Comparison of ENCODE assay signal across 10 cellular contexts in genomic region chr1:93703649-93704048, GRCh38. TPM values are rescaled to one million over a fixed set of nuclear protein-coding genes. Genes with fewer than 3 reads are reported as not detected.
A peak's percentile ranks its signal among the peaks of the same experiment; 100 is the strongest.
DNase-seq lines count a peak whose midpoint lies in the region; ATAC-seq lines count a peak whose summit lies in the region.
"Had no signal": no experiment of that assay in that cellular context is flagged by ENCODE, and none has a peak within 500 bp of the region (broad histone marks: within the 10 kb centered on the region; RNA-seq: fewer than 3 reads in every experiment).

No MANE protein-coding gene starts in this region.

- peak; percentile 3 for ATAC-seq in GM21528 (IDR thresholded peaks at IDR 0.05; ENCODE audit: low FRiP score, unreplicated experiment)
- ATAC-seq: left colon had no signal

- DNase-seq in CD1c-positive myeloid dendritic cell (ENCODE audit: extremely low spot score) (peak; percentile 47), MG63 (peak; percentile 56), glomerular visceral epithelial cell (ENCODE audit: extremely low spot score) (peak; percentile 32), Kasumi-1 (lab: John Stamatoyannopoulos, UW) (no peak), RPMI8226 (no peak), OCI-M1 (lab: John Stamatoyannopoulos, UW) (no peak), globus pallidus (ENCODE audit: low spot score) (no peak)
- DNase-seq: activated CD4-positive, alpha-beta T cell treated with anti-CD3 and anti-CD28 coated beads for 4 hours; left colon had no signal

- H3K27me3 ChIP-seq in MG63: no peaks in the 10 kb centered on the region

- H3K36me3 ChIP-seq in MG63: no peaks in the 10 kb centered on the region; the same call in 1 of the 2 replicates

- no peaks in the 10 kb centered on the region for H3K9me3 ChIP-seq in MG63

- H3K4me3 ChIP-seq in MG63: no peak overlapping the region

RNA-seq across cellular contexts. Expression of gene BCAR3, which starts 22.0 kb away (rescaled TPM):
- 21.2 and 26.0 TPM in 2 replicates for total RNA-seq in MG63 (2014; rRNA removed; shearing (Covaris generic); ENCODE audit: low replicate concordance)

Comparison
In these comparisons a context has a peak if more than half of its experiments do, and no peak if none do; other contexts are left out.
1. DNase-seq: peak in CD1c-positive myeloid dendritic cell (single experiment), MG63 (single experiment) and glomerular visceral epithelial cell (single experiment); none in Kasumi-1 (0 of 2), RPMI8226 (single experiment), OCI-M1 (single experiment) and globus pallidus (single experiment).